In genomic region chr18:48412339-48412929, GRCh38 we compare ENCODE assay signal across 8 cellular contexts. TPM values are rescaled to one million over a fixed set of nuclear protein-coding genes. Genes with fewer than 3 reads are reported as not detected.
A peak's percentile ranks its signal among the peaks of the same experiment; 100 is the strongest.
DNase-seq lines count a peak whose midpoint lies in the region; ATAC-seq and TF ChIP-seq lines count a peak whose summit lies in the region.

No MANE protein-coding gene starts in this region.

- no peak overlapping the region for H3K27ac ChIP-seq in brain microvascular endothelial cell
- H3K27ac ChIP-seq in lower lobe of right lung: no peak overlapping the region

- H3K27me3 Mint-ChIP-seq in Calu3 (ENCODE audit: unreplicated experiment): peaks cover 85% of the 10 kb centered on the region
- peaks cover 67% of the 10 kb centered on the region for H3K27me3 Mint-ChIP-seq in T-helper 2 cell treated with Interferon-gamma antibody and Interleukin-4, amounts not matched to agents 5 μg/mL and 100 μg/mL, for 36 hours (ENCODE audit: low read depth)

- H3K36me3 Mint-ChIP-seq in Calu3 (ENCODE audit: insufficient read depth, unreplicated experiment): peaks cover 6% of the 10 kb centered on the region
- H3K36me3 Mint-ChIP-seq in T-helper 2 cell treated with Interferon-gamma antibody and Interleukin-4, amounts not matched to agents 5 μg/mL and 100 μg/mL, for 36 hours (ENCODE audit: low read depth): no peaks in the 10 kb centered on the region

- in situ Hi-C loops in brain microvascular endothelial cell (cut with HindIII; ENCODE audit: low pct_ligation_motif_present, low sequenced_read_pairs): no loop called here

- TF ChIP-seq CTCF in Calu3 (IDR thresholded peaks at IDR 0.05; ENCODE audit: unreplicated experiment) (peak; percentile 57), brain microvascular endothelial cell (IDR thresholded peaks at IDR 0.05; ENCODE audit: low read depth, low read length, missing control alignments) (peak; percentile 89), lower lobe of right lung (IDR thresholded peaks at IDR 0.05) (peak; percentile 74), omental fat pad (IDR thresholded peaks at IDR 0.05) (no peak)

- no peak overlapping the region for H3K27ac Mint-ChIP-seq in Calu3 (ENCODE audit: unreplicated experiment)
- H3K27ac Mint-ChIP-seq in T-helper 2 cell treated with Interferon-gamma antibody and Interleukin-4, amounts not matched to agents 5 μg/mL and 100 μg/mL, for 36 hours: no peak overlapping the region

- no peaks in the 10 kb centered on the region for H3K36me3 ChIP-seq in brain microvascular endothelial cell (replicated peaks)
- H3K36me3 ChIP-seq in lower lobe of right lung: no peaks in the 10 kb centered on the region

- intact Hi-C loops in Calu3 (cut with micrococcal nuclease; ENCODE audit: unreplicated experiment) (loop anchor here (10.0 kb wide), 1 partner anchor 178 kb away; no protein-coding TSS in a partner anchor), lower lobe of right lung (cut with DNase I) (no loop called here)

- peaks cover 38% of the 10 kb centered on the region for H3K27me3 ChIP-seq in brain microvascular endothelial cell (replicated peaks)
- H3K27me3 ChIP-seq in lower lobe of right lung (ENCODE audit: low read depth): peaks cover 26% of the 10 kb centered on the region

- no peaks in the 10 kb centered on the region for H3K9me3 ChIP-seq in lower lobe of right lung

- no peaks in the 10 kb centered on the region for H3K9me3 Mint-ChIP-seq in Calu3 (ENCODE audit: low read depth, unreplicated experiment)
- H3K9me3 Mint-ChIP-seq in T-helper 2 cell treated with Interferon-gamma antibody and Interleukin-4, amounts not matched to agents 5 μg/mL and 100 μg/mL, for 36 hours: no peaks in the 10 kb centered on the region

- CTCF ChIA-PET in Calu3 (lab: Charles Lee): interaction anchor here (1.0 kb wide), 1 partner anchor 32 kb away, joined by 4 read pairs; no protein-coding TSS in a partner anchor

- DNase-seq in Calu3 (peak; percentile 45), HCEC 1CT (peak; percentile 38), NCI-H748 (lab: John Stamatoyannopoulos, UW; ENCODE audit: unreplicated experiment) (peak; percentile 73), brain microvascular endothelial cell (no peak), lower lobe of right lung (no peak), T1000 (lab: John Stamatoyannopoulos, UW) (no peak), omental fat pad (ENCODE audit: low spot score) (no peak)
- DNase-seq in T-helper 2 cell treated with Interferon-gamma antibody and Interleukin-4, amounts not matched to agents 5 μg/mL and 100 μg/mL, for 36 hours (ENCODE audit: low spot score): no peak

- BruUV-seq in Calu3 (replicated peaks; lab: Mats Ljungman, UMichigan): no TSS peak

- no peak overlapping the region for H3K4me3 Mint-ChIP-seq in Calu3 (ENCODE audit: low read depth, unreplicated experiment)
- no peak overlapping the region for H3K4me3 Mint-ChIP-seq in T-helper 2 cell treated with Interferon-gamma antibody and Interleukin-4, amounts not matched to agents 5 μg/mL and 100 μg/mL, for 36 hours

- H3K4me1 Mint-ChIP-seq in Calu3 (ENCODE audit: low read depth, unreplicated experiment): peaks cover 7% of the 10 kb centered on the region
- peaks cover 4% of the 10 kb centered on the region for H3K4me1 Mint-ChIP-seq in T-helper 2 cell treated with Interferon-gamma antibody and Interleukin-4, amounts not matched to agents 5 μg/mL and 100 μg/mL, for 36 hours (ENCODE audit: low read depth)

- ATAC-seq in lower lobe of right lung (no peak), omental fat pad (ENCODE audit: low FRiP score) (no peak)

- peaks cover 18% of the 10 kb centered on the region for H3K4me1 ChIP-seq in lower lobe of right lung

- H3K4me3 ChIP-seq in brain microvascular endothelial cell (ENCODE audit: low read depth, low read length) (no peak overlapping the region), lower lobe of right lung (no peak overlapping the region)

RNA-seq across cellular contexts. Expression of gene ZBTB7C, which starts 3.3 kb away (rescaled TPM):
- not detected in 2 replicates for total RNA-seq in Calu3 (2022)
- total RNA-seq in lower lobe of right lung: 15.0 TPM
- 10 to 100 TPM in 3 of 4 donors, 1 to 10 TPM in 1; 5.0 to 14.1 (median 13.3) TPM for total RNA-seq in omental fat pad

Comparison
In these comparisons a context has a peak if more than half of its experiments do, and no peak if none do; other contexts are left out.
1. DNase-seq: peak in Calu3 (single experiment), HCEC 1CT (single experiment) and NCI-H748 (single experiment); none in brain microvascular endothelial cell (single experiment), lower lobe of right lung (single experiment), T1000 (single experiment), omental fat pad (single experiment) and T-helper 2 cell treated with Interferon-gamma antibody and Interleukin-4, amounts not matched to agents 5 μg/mL and 100 μg/mL, for 36 hours (single experiment).
2. CTCF ChIP-seq: peak in Calu3 (single experiment), brain microvascular endothelial cell (single experiment) and lower lobe of right lung (single experiment); none in omental fat pad (0 of 3).